In genomic region chr22:27918351-27919221, GRCh38 we compare ENCODE assay signal across 1 cellular context.
TF ChIP-seq lines count a peak whose summit lies in the region.

No MANE protein-coding gene starts in this region.

TF ChIP-seq in HepG2, 621 proteins besides CTCF, POLR2A, EP300 and RAD21 (continued from another document and continues in another):
- TF ChIP-seq THRA (CRISPR knock-in tag; IDR thresholded peaks at IDR 0.05; ENCODE audit: borderline replicate concordance) (peak; percentile 7; the same call in 1 of the 2 replicates), ISX (CRISPR knock-in tag; conservative IDR thresholded peaks at IDR 0.05) (no peak), ZNF883 (CRISPR knock-in tag; IDR thresholded peaks at IDR 0.05; ENCODE audit: not compliant biosample characterization) (no peak), ELF3 (CRISPR knock-in tag; IDR thresholded peaks at IDR 0.05) (no peak), YEATS2 (CRISPR knock-in tag; IDR thresholded peaks at IDR 0.05; ENCODE audit: borderline replicate concordance) (no peak), ZNF687 (CRISPR knock-in tag; IDR thresholded peaks at IDR 0.05) (no peak), ZBTB4 (CRISPR knock-in tag; IDR thresholded peaks at IDR 0.05; ENCODE audit: borderline replicate concordance) (no peak), ZNF639 (CRISPR knock-in tag; conservative IDR thresholded peaks at IDR 0.05) (no peak), KMT2B (CRISPR knock-in tag; IDR thresholded peaks at IDR 0.05) (no peak), FOXP4 (CRISPR knock-in tag; IDR thresholded peaks at IDR 0.05) (no peak), XRCC5 (optimal IDR thresholded peaks at IDR 0.05; ENCODE audit: low read length) (no peak), GATA4 (IDR thresholded peaks at IDR 0.05; ENCODE audit: borderline replicate concordance, low read depth) (no peak), HBP1 (CRISPR knock-in tag; IDR thresholded peaks at IDR 0.05; ENCODE audit: low read depth) (no peak), ZBTB7A (CRISPR knock-in tag; IDR thresholded peaks at IDR 0.05) (0 out of 2 replicates have a peak, but pooled peaks have one; percentile 9), U2AF1 (optimal IDR thresholded peaks at IDR 0.05; ENCODE audit: low read depth, low read length) (peak; percentile 30), MXI1 (IDR thresholded peaks at IDR 0.05; ENCODE audit: borderline replicate concordance, low read depth, low read length) (peak; percentile 40; the same call in 1 of the 3 replicates), RNF2 (conservative IDR thresholded peaks at IDR 0.05; ENCODE audit: low read depth) (0 out of 2 replicates have a peak, but pooled peaks have one; percentile 18), ZNF691 (CRISPR knock-in tag; IDR thresholded peaks at IDR 0.05; ENCODE audit: borderline replicate concordance, low read depth) (0 out of 2 replicates have a peak, but pooled peaks have one; percentile 9), TBX2 (CRISPR knock-in tag; IDR thresholded peaks at IDR 0.05; ENCODE audit: borderline replicate concordance) (no peak), ZFP82 (CRISPR knock-in tag; IDR thresholded peaks at IDR 0.05; ENCODE audit: borderline replicate concordance) (no peak), HIVEP1 (CRISPR knock-in tag; IDR thresholded peaks at IDR 0.05) (0 out of 2 replicates have a peak, but pooled peaks have one; percentile 49), TFDP1 (CRISPR knock-in tag; IDR thresholded peaks at IDR 0.05; ENCODE audit: borderline replicate concordance) (peak; percentile 34; the same call in 1 of the 2 replicates), DNMT3B (CRISPR knock-in tag; conservative IDR thresholded peaks at IDR 0.05) (no peak), ISL2 (CRISPR knock-in tag; IDR thresholded peaks at IDR 0.05) (0 out of 2 replicates have a peak, but pooled peaks have one; percentile 35), SAP130 (CRISPR knock-in tag; IDR thresholded peaks at IDR 0.05; ENCODE audit: low read depth) (peak; percentile 20; the same call in 1 of the 2 replicates), ZNF496 (CRISPR knock-in tag; IDR thresholded peaks at IDR 0.05; ENCODE audit: insufficient replicate concordance) (no peak), ZFP90 (CRISPR knock-in tag; IDR thresholded peaks at IDR 0.05; ENCODE audit: borderline replicate concordance) (0 out of 2 replicates have a peak, but pooled peaks have one; percentile 2), DMAP1 (CRISPR knock-in tag; IDR thresholded peaks at IDR 0.05) (peak; percentile 66; the same call in 1 of the 2 replicates), SMAD3 (CRISPR knock-in tag; IDR thresholded peaks at IDR 0.05) (0 out of 2 replicates have a peak, but pooled peaks have one; percentile 4), ZNF570 (CRISPR knock-in tag; IDR thresholded peaks at IDR 0.05; ENCODE audit: borderline replicate concordance) (no peak), ZNF317 (CRISPR knock-in tag; IDR thresholded peaks at IDR 0.05) (no peak; the same call in 1 of the 2 replicates), MATR3 (CRISPR knock-in tag; IDR thresholded peaks at IDR 0.05) (no peak), ARNTL (CRISPR knock-in tag; IDR thresholded peaks at IDR 0.05) (peak; percentile 3; the same call in 1 of the 2 replicates), NFYB (CRISPR knock-in tag; IDR thresholded peaks at IDR 0.05) (no peak), ZNF607 (CRISPR knock-in tag; IDR thresholded peaks at IDR 0.05; ENCODE audit: borderline replicate concordance) (no peak), ZFP91 (CRISPR knock-in tag; IDR thresholded peaks at IDR 0.05; ENCODE audit: borderline replicate concordance) (no peak), ZBTB38 (CRISPR knock-in tag; IDR thresholded peaks at IDR 0.05) (no peak), TFAP4 (IDR thresholded peaks at IDR 0.05; ENCODE audit: borderline replicate concordance, low read depth) (peak; percentile 43; the same call in 1 of the 2 replicates), ELF4 (CRISPR knock-in tag; IDR thresholded peaks at IDR 0.05; ENCODE audit: borderline replicate concordance) (0 out of 2 replicates have a peak, but pooled peaks have one; percentile 30), MAX (IDR thresholded peaks at IDR 0.05) (peak; percentile 11), KLF11 (CRISPR knock-in tag; IDR thresholded peaks at IDR 0.05) (no peak), RELA (CRISPR knock-in tag; IDR thresholded peaks at IDR 0.05) (no peak), ZNF747 (CRISPR knock-in tag; IDR thresholded peaks at IDR 0.05; ENCODE audit: borderline replicate concordance) (0 out of 2 replicates have a peak, but pooled peaks have one; percentile 51)
